ENCODE assay signal across 1 cellular context in the genomic region with DNA sequence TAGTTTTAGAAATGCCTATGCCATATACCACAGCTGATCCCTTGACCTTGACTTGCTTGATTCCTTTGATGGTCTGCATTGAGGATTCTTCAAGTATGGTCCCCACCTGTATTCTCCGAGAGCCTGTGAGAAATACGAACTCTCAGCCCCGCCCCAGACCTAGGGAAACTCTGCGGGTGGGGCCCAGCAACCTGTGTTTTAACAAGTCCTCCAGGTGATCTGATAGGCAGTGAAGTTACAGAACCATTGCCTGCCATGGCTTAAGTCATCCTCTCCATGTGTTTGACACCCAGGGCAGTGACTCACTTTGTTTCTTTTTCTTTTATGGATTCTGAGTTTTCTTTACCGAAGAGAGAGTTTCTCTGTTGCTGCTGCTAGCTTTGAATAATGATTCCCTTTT.
TF ChIP-seq lines count a peak whose summit lies in the region.

No MANE protein-coding gene starts in this region.

TF ChIP-seq in WTC11, 78 proteins besides CTCF, POLR2A, EP300 and RAD21 (continued from another document):
- TF ChIP-seq, protein P1, sequence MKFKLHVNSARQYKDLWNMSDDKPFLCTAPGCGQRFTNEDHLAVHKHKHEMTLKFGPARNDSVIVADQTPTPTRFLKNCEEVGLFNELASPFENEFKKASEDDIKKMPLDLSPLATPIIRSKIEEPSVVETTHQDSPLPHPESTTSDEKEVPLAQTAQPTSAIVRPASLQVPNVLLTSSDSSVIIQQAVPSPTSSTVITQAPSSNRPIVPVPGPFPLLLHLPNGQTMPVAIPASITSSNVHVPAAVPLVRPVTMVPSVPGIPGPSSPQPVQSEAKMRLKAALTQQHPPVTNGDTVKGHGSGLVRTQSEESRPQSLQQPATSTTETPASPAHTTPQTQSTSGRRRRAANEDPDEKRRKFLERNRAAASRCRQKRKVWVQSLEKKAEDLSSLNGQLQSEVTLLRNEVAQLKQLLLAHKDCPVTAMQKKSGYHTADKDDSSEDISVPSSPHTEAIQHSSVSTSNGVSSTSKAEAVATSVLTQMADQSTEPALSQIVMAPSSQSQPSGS (CRISPR knock-in tag; IDR thresholded peaks at IDR 0.05; ENCODE audit: borderline replicate concordance, low read depth) = no peak
- no peak for TF ChIP-seq GABPB1 (CRISPR knock-in tag; IDR thresholded peaks at IDR 0.05)
- TF ChIP-seq HMGA2 (CRISPR knock-in tag; IDR thresholded peaks at IDR 0.05) = no peak
- TF ChIP-seq ZBTB21 (CRISPR knock-in tag; IDR thresholded peaks at IDR 0.05; ENCODE audit: borderline replicate concordance) = no peak
